Comparison of ENCODE assay signal across 1 cellular context in the genomic region with DNA sequence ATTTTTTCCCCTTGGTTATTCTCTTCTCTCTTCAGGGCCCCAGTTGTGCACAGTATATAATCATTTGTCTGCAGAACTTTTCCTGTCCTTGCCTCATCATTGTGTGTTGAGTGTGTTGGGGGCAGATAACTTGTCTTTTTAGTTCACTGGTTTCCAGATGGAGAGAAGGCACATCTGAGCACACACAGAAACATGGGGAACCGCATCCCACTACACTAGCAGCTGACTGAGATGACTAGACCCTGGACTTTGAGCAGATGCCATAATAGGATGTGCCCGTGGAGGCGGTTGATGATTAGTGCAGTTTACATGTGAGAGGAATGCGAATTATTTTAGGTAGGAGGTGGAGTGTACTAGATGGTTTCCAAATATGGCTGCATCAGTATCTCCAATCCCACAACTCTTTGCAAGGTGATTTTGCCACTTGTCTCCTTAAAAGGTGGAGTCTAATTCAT.
TF ChIP-seq lines count a peak whose summit lies in the region.

No MANE protein-coding gene starts in this region.

TF ChIP-seq in HepG2, 621 proteins besides CTCF, POLR2A, EP300 and RAD21 (continued from another document and continues in another):
- TF ChIP-seq NFIC (IDR thresholded peaks at IDR 0.05; ENCODE audit: low read length) (peak; percentile 67; the same call in 1 of the 2 replicates), RBFOX2 (IDR thresholded peaks at IDR 0.05; ENCODE audit: low read depth, low read length) (no peak), ZBTB3 (CRISPR knock-in tag; IDR thresholded peaks at IDR 0.05; ENCODE audit: borderline replicate concordance, low read depth) (no peak), SKIL (CRISPR knock-in tag; IDR thresholded peaks at IDR 0.05; ENCODE audit: borderline replicate concordance) (no peak), SRSF9 (IDR thresholded peaks at IDR 0.05; ENCODE audit: borderline replicate concordance, insufficient read depth, low read depth, low read length, poor library complexity, severe bottlenecking) (no peak), ZNF343 (CRISPR knock-in tag; IDR thresholded peaks at IDR 0.05) (no peak), MZF1 (CRISPR knock-in tag; IDR thresholded peaks at IDR 0.05; ENCODE audit: borderline replicate concordance) (no peak), EED (CRISPR knock-in tag; IDR thresholded peaks at IDR 0.05) (no peak), TSC22D2 (CRISPR knock-in tag; IDR thresholded peaks at IDR 0.05; ENCODE audit: borderline replicate concordance) (no peak), TRIM22 (IDR thresholded peaks at IDR 0.05) (no peak), ZNF274 (CRISPR knock-in tag; IDR thresholded peaks at IDR 0.05) (no peak), ZNF562 (CRISPR knock-in tag; IDR thresholded peaks at IDR 0.05; ENCODE audit: borderline replicate concordance) (no peak), REL (CRISPR knock-in tag; conservative IDR thresholded peaks at IDR 0.05) (no peak), SPEN (CRISPR knock-in tag; IDR thresholded peaks at IDR 0.05; ENCODE audit: low read depth) (no peak), CERS6 (CRISPR knock-in tag; IDR thresholded peaks at IDR 0.05) (no peak), ZNF614 (CRISPR knock-in tag; IDR thresholded peaks at IDR 0.05; ENCODE audit: borderline replicate concordance) (peak; percentile 92), RXRA (CRISPR knock-in tag; IDR thresholded peaks at IDR 0.05) (no peak), REPIN1 (CRISPR knock-in tag; IDR thresholded peaks at IDR 0.05; ENCODE audit: borderline replicate concordance, low read depth) (no peak), PBX3 (CRISPR knock-in tag; IDR thresholded peaks at IDR 0.05; ENCODE audit: borderline replicate concordance) (no peak), ZNF354B (CRISPR knock-in tag; IDR thresholded peaks at IDR 0.05) (no peak), ZNF501 (CRISPR knock-in tag; IDR thresholded peaks at IDR 0.05) (no peak), ZFX (CRISPR knock-in tag; IDR thresholded peaks at IDR 0.05; ENCODE audit: low read depth) (no peak), FLYWCH1 (CRISPR knock-in tag; IDR thresholded peaks at IDR 0.05) (no peak), SMAD1 (CRISPR knock-in tag; IDR thresholded peaks at IDR 0.05; ENCODE audit: borderline replicate concordance, low read depth) (no peak), GZF1 (CRISPR knock-in tag; IDR thresholded peaks at IDR 0.05) (no peak), GFI1 (CRISPR knock-in tag; IDR thresholded peaks at IDR 0.05; ENCODE audit: borderline replicate concordance) (no peak), RELA (CRISPR knock-in tag; IDR thresholded peaks at IDR 0.05) (no peak), RARG (CRISPR knock-in tag; IDR thresholded peaks at IDR 0.05; ENCODE audit: low read depth) (no peak), MTA3 (CRISPR knock-in tag; IDR thresholded peaks at IDR 0.05) (no peak), REST (IDR thresholded peaks at IDR 0.05; ENCODE audit: borderline replicate concordance in 1 of 2, low read depth in 1 of 2, low read length in 2 of 2) (no peak), ZNF772 (CRISPR knock-in tag; IDR thresholded peaks at IDR 0.05) (no peak), ZNF33A (CRISPR knock-in tag; IDR thresholded peaks at IDR 0.05; ENCODE audit: borderline replicate concordance) (no peak), IKZF1 (IDR thresholded peaks at IDR 0.05) (no peak), POLR2AphosphoS5 (IDR thresholded peaks at IDR 0.05; ENCODE audit: low read depth, low read length) (no peak), RAD51 (IDR thresholded peaks at IDR 0.05; ENCODE audit: borderline replicate concordance) (no peak), RNF2 (conservative IDR thresholded peaks at IDR 0.05; ENCODE audit: low read depth) (no peak)
- TF ChIP-seq, protein P1, sequence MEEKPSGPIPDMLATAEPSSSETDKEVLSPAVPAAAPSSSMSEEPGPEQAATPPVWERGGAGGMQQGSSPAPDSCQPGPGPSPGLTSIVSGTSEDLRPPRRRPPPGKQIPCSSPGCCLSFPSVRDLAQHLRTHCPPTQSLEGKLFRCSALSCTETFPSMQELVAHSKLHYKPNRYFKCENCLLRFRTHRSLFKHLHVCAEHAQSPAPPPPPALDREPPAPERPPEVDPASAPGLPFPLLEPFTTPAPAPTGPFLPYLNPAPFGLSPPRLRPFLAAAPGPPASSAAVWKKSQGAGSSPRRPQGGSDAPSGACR (CRISPR knock-in tag; IDR thresholded peaks at IDR 0.05) = no peak
- TF ChIP-seq, protein P2, sequence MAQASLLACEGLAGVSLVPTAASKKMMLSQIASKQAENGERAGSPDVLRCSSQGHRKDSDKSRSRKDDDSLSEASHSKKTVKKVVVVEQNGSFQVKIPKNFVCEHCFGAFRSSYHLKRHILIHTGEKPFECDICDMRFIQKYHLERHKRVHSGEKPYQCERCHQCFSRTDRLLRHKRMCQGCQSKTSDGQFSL (CRISPR knock-in tag; IDR thresholded peaks at IDR 0.05) = no peak
- TF ChIP-seq, protein P3, sequence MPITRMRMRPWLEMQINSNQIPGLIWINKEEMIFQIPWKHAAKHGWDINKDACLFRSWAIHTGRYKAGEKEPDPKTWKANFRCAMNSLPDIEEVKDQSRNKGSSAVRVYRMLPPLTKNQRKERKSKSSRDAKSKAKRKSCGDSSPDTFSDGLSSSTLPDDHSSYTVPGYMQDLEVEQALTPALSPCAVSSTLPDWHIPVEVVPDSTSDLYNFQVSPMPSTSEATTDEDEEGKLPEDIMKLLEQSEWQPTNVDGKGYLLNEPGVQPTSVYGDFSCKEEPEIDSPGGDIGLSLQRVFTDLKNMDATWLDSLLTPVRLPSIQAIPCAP (CRISPR knock-in tag; IDR thresholded peaks at IDR 0.05; ENCODE audit: low read depth) = no peak
- TF ChIP-seq, protein P4, sequence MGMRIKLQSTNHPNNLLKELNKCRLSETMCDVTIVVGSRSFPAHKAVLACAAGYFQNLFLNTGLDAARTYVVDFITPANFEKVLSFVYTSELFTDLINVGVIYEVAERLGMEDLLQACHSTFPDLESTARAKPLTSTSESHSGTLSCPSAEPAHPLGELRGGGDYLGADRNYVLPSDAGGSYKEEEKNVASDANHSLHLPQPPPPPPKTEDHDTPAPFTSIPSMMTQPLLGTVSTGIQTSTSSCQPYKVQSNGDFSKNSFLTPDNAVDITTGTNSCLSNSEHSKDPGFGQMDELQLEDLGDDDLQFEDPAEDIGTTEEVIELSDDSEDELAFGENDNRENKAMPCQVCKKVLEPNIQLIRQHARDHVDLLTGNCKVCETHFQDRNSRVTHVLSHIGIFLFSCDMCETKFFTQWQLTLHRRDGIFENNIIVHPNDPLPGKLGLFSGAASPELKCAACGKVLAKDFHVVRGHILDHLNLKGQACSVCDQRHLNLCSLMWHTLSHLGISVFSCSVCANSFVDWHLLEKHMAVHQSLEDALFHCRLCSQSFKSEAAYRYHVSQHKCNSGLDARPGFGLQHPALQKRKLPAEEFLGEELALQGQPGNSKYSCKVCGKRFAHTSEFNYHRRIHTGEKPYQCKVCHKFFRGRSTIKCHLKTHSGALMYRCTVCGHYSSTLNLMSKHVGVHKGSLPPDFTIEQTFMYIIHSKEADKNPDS (CRISPR knock-in tag; IDR thresholded peaks at IDR 0.05) = no peak
- TF ChIP-seq, protein P5, sequence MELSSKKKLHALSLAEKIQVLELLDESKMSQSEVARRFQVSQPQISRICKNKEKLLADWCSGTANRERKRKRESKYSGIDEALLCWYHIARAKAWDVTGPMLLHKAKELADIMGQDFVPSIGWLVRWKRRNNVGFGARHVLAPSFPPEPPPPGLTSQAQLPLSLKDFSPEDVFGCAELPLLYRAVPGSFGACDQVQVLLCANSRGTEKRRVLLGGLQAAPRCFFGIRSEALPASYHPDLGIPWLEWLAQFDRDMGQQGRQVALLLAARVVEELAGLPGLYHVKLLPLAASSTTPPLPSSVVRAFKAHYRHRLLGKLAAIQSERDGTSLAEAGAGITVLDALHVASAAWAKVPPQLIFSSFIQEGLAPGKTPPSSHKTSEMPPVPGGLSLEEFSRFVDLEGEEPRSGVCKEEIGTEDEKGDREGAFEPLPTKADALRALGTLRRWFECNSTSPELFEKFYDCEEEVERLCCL (CRISPR knock-in tag; IDR thresholded peaks at IDR 0.05; ENCODE audit: borderline replicate concordance) = no peak
- TF ChIP-seq, protein P6, sequence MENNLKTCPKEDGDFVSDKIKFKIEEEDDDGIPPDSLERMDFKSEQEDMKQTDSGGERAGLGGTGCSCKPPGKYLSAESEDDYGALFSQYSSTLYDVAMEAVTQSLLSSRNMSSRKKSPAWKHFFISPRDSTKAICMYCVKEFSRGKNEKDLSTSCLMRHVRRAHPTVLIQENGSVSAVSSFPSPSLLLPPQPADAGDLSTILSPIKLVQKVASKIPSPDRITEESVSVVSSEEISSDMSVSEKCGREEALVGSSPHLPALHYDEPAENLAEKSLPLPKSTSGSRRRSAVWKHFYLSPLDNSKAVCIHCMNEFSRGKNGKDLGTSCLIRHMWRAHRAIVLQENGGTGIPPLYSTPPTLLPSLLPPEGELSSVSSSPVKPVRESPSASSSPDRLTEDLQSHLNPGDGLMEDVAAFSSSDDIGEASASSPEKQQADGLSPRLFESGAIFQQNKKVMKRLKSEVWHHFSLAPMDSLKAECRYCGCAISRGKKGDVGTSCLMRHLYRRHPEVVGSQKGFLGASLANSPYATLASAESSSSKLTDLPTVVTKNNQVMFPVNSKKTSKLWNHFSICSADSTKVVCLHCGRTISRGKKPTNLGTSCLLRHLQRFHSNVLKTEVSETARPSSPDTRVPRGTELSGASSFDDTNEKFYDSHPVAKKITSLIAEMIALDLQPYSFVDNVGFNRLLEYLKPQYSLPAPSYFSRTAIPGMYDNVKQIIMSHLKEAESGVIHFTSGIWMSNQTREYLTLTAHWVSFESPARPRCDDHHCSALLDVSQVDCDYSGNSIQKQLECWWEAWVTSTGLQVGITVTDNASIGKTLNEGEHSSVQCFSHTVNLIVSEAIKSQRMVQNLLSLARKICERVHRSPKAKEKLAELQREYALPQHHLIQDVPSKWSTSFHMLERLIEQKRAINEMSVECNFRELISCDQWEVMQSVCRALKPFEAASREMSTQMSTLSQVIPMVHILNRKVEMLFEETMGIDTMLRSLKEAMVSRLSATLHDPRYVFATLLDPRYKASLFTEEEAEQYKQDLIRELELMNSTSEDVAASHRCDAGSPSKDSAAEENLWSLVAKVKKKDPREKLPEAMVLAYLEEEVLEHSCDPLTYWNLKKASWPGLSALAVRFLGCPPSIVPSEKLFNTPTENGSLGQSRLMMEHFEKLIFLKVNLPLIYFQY (CRISPR knock-in tag; IDR thresholded peaks at IDR 0.05; ENCODE audit: borderline replicate concordance) = no peak
